ENCODE assay signal across 1 cellular context in the genomic region with DNA sequence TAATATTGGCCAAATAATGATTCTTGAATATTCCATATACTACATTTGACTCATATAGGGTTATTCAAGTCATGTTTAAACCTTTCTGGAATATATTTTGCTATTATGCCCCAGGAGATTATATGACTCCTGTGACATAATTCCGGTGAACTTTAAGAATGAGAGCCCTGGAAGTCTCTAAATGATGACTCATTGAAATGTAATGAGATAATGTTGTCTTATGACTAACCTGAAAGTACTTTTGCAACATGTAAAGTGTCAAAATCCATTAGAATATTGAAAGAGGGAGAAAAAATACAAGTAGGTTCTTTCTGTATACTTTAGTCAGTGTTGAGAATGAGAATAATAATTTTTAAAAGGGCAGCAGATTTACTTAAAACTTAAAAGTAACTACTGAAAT.
TF ChIP-seq lines count a peak whose summit lies in the region.

No MANE protein-coding gene starts in this region.

TF ChIP-seq in K562, 482 proteins besides CTCF, POLR2A, EP300 and RAD21 (continued from another document and continues in another):
- TF ChIP-seq, protein P1, sequence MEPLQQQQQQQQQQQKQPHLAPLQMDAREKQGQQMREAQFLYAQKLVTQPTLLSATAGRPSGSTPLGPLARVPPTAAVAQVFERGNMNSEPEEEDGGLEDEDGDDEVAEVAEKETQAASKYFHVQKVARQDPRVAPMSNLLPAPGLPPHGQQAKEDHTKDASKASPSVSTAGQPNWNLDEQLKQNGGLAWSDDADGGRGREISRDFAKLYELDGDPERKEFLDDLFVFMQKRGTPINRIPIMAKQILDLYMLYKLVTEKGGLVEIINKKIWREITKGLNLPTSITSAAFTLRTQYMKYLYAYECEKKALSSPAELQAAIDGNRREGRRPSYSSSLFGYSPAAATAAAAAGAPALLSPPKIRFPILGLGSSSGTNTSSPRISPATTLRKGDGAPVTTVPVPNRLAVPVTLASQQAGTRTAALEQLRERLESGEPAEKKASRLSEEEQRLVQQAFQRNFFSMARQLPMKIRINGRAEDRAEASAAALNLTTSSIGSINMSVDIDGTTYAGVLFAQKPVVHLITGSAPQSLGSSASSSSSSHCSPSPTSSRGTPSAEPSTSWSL (CRISPR knock-in tag; IDR thresholded peaks at IDR 0.05; ENCODE audit: borderline replicate concordance), result no peak
- TF ChIP-seq JUNB (CRISPR knock-in tag; conservative IDR thresholded peaks at IDR 0.05), result peak; percentile 76
- TF ChIP-seq ZNF589 (CRISPR knock-in tag; IDR thresholded peaks at IDR 0.05; ENCODE audit: low read depth), result peak; percentile 62; the same call in 1 of the 2 replicates
- TF ChIP-seq TOE1 (IDR thresholded peaks at IDR 0.05; ENCODE audit: borderline replicate concordance), result 0 out of 2 replicates have a peak, but pooled peaks have one; percentile 23
- no peak for TF ChIP-seq TOE1 (CRISPR knock-in tag; IDR thresholded peaks at IDR 0.05; ENCODE audit: borderline replicate concordance, low read depth)
- no peak for TF ChIP-seq NFIC (IDR thresholded peaks at IDR 0.05)
- TF ChIP-seq ETV1 (tag; conservative IDR thresholded peaks at IDR 0.05; ENCODE audit: low read depth), result no peak
- no peak for TF ChIP-seq BCOR (IDR thresholded peaks at IDR 0.05)
- peak; percentile 50 for TF ChIP-seq CEBPB (tag; IDR thresholded peaks at IDR 0.05)
- TF ChIP-seq NFE2 (IDR thresholded peaks at IDR 0.05; ENCODE audit: low read depth), result peak; percentile 69
- TF ChIP-seq ZBED1 (IDR thresholded peaks at IDR 0.05), result no peak
- TF ChIP-seq, protein P2, sequence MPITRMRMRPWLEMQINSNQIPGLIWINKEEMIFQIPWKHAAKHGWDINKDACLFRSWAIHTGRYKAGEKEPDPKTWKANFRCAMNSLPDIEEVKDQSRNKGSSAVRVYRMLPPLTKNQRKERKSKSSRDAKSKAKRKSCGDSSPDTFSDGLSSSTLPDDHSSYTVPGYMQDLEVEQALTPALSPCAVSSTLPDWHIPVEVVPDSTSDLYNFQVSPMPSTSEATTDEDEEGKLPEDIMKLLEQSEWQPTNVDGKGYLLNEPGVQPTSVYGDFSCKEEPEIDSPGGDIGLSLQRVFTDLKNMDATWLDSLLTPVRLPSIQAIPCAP (CRISPR knock-in tag; IDR thresholded peaks at IDR 0.05; ENCODE audit: borderline replicate concordance), result no peak
- TF ChIP-seq DNMT1 (IDR thresholded peaks at IDR 0.05), result no peak
- TF ChIP-seq SMARCE1 (IDR thresholded peaks at IDR 0.05), result peak; percentile 81
- no peak for TF ChIP-seq CTBP1 (IDR thresholded peaks at IDR 0.05; ENCODE audit: borderline replicate concordance)
- TF ChIP-seq DPF2 (IDR thresholded peaks at IDR 0.05), result peak; percentile 84
- no peak for TF ChIP-seq XRCC4 (IDR thresholded peaks at IDR 0.05; ENCODE audit: extremely low read depth, insufficient read depth, insufficient read length)
- TF ChIP-seq NCOA4 (IDR thresholded peaks at IDR 0.05; ENCODE audit: partially characterized antibody), result no peak
- peak in 1 of 2 experiments; percentile 19 for TF ChIP-seq AFF1 (IDR thresholded peaks at IDR 0.05; ENCODE audit: low read depth in 1 of 2, partially characterized antibody in 2 of 2)
- TF ChIP-seq, protein P3, sequence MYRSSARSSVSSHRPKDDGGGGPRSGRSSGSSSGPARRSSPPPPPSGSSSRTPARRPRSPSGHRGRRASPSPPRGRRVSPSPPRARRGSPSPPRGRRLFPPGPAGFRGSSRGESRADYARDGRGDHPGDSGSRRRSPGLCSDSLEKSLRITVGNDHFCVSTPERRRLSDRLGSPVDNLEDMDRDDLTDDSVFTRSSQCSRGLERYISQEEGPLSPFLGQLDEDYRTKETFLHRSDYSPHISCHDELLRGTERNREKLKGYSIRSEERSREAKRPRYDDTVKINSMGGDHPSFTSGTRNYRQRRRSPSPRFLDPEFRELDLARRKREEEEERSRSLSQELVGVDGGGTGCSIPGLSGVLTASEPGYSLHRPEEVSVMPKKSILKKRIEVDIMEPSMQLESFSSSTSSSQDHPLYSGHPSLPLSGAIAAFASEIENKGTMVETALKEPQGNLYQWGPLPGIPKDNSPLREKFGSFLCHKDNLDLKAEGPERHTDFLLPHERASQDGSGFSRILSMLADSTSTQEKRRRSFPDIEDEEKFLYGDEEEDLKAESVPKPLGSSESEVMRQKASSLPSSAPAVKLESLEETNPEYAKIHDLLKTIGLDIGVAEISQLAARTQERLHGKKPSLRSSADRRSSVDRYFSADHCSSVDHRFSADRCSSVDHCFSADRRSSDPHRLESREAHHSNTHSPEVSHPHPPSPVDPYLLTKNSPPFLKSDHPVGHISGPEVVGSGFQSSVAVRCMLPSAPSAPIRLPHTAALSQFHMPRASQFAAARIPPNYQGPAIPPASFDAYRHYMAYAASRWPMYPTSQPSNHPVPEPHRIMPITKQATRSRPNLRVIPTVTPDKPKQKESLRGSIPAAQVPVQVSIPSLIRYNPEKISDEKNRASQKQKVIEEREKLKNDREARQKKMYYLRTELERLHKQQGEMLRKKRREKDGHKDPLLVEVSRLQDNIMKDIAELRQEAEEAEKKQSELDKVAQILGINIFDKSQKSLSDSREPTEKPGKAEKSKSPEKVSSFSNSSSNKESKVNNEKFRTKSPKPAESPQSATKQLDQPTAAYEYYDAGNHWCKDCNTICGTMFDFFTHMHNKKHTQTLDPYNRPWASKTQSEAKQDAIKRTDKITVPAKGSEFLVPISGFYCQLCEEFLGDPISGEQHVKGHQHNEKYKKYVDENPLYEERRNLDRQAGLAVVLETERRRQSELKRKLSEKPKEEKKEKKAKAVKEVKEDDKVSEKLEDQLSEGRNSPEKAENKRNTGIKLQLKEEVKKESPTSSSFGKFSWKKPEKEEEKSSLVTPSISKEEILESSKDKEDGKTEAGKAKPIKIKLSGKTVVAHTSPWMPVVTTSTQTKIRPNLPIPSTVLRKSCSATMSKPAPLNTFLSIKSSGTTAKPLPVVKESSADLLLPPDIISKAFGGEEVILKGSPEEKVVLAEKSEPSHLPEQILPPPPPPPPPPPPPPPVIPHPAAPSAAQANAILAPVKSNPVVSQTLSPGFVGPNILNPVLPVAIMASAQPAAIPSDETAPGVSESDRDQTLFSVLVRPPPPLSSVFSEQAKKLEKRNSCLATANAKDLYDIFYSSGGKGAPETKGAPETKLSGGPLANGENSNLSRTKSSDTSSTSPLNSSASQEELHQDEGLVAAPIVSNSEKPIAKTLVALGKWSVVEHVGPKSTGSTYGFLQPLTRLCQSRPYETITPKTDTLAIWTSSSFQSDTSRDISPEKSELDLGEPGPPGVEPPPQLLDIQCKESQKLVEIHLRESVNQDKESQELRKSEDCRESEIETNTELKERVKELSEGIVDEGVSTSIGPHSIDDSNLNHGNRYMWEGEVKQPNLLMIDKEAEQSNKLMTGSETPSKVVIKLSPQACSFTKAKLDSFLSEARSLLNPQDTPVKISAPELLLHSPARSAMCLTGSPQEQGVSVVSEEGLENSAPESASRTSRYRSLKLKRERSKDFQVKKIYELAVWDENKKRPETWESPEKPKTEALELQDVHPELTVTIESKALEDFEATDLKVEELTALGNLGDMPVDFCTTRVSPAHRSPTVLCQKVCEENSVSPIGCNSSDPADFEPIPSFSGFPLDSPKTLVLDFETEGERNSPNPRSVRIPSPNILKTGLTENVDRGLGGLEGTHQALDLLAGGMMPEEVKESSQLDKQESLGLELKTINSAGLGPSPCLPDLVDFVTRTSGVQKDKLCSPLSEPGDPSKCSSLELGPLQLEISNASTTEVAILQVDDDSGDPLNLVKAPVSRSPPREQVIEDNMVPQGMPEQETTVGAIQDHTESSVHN (IDR thresholded peaks at IDR 0.05; ENCODE audit: borderline replicate concordance in 1 of 2, low read depth in 1 of 2), result no peak
- TF ChIP-seq, protein P4, sequence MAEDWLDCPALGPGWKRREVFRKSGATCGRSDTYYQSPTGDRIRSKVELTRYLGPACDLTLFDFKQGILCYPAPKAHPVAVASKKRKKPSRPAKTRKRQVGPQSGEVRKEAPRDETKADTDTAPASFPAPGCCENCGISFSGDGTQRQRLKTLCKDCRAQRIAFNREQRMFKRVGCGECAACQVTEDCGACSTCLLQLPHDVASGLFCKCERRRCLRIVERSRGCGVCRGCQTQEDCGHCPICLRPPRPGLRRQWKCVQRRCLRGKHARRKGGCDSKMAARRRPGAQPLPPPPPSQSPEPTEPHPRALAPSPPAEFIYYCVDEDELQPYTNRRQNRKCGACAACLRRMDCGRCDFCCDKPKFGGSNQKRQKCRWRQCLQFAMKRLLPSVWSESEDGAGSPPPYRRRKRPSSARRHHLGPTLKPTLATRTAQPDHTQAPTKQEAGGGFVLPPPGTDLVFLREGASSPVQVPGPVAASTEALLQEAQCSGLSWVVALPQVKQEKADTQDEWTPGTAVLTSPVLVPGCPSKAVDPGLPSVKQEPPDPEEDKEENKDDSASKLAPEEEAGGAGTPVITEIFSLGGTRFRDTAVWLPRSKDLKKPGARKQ (CRISPR knock-in tag; IDR thresholded peaks at IDR 0.05), result no peak
- TF ChIP-seq GATAD2B (IDR thresholded peaks at IDR 0.05; ENCODE audit: borderline replicate concordance), result peak; percentile 14; the same call in 1 of the 2 replicates
- TF ChIP-seq CHAMP1 (IDR thresholded peaks at IDR 0.05), result 0 out of 2 replicates have a peak, but pooled peaks have one; percentile 49
- no peak for TF ChIP-seq RBM39 (optimal IDR thresholded peaks at IDR 0.05; ENCODE audit: low read depth, low read length)
- TF ChIP-seq IFI16 (CRISPR knock-in tag; IDR thresholded peaks at IDR 0.05), result no peak
- 0 out of 2 replicates have a peak, but pooled peaks have one; percentile 69 for TF ChIP-seq SMARCC2 (IDR thresholded peaks at IDR 0.05; ENCODE audit: low read depth)
- no peak for TF ChIP-seq NEUROD1 (IDR thresholded peaks at IDR 0.05; ENCODE audit: borderline replicate concordance, low read depth, low read length, partially characterized antibody)
- TF ChIP-seq GABPA (tag; conservative IDR thresholded peaks at IDR 0.05; ENCODE audit: low read depth), result 0 out of 2 replicates have a peak, but pooled peaks have one; percentile 13
- no peak for TF ChIP-seq SMAD1 (IDR thresholded peaks at IDR 0.05; ENCODE audit: low read depth, low read length, partially characterized antibody)
- no peak for TF ChIP-seq ZNF347 (CRISPR knock-in tag; IDR thresholded peaks at IDR 0.05; ENCODE audit: low read depth)
- peak; percentile 72 for TF ChIP-seq MAFK (IDR thresholded peaks at IDR 0.05; ENCODE audit: low read length)
- TF ChIP-seq MAFG (tag; conservative IDR thresholded peaks at IDR 0.05), result peak; percentile 92
- TF ChIP-seq C11orf30 (IDR thresholded peaks at IDR 0.05; ENCODE audit: low read depth), result peak; percentile 97
- TF ChIP-seq MAFF (IDR thresholded peaks at IDR 0.05; ENCODE audit: low read length), result peak; percentile 82
- no peak for TF ChIP-seq ZNF696 (CRISPR knock-in tag; conservative IDR thresholded peaks at IDR 0.05)
- TF ChIP-seq BRCA1 (IDR thresholded peaks at IDR 0.05), result no peak
- no peak for TF ChIP-seq BRCA1 (CRISPR knock-in tag; IDR thresholded peaks at IDR 0.05)
- TF ChIP-seq GABPB1 (CRISPR knock-in tag; IDR thresholded peaks at IDR 0.05), result no peak
- TF ChIP-seq JUND (IDR thresholded peaks at IDR 0.05; ENCODE audit: borderline replicate concordance, low read depth, low read length), result peak; percentile 92
- peak; percentile 91 for TF ChIP-seq JUND (tag; IDR thresholded peaks at IDR 0.05; ENCODE audit: borderline replicate concordance, low read depth, low read length)
- no peak for TF ChIP-seq ZNF436 (CRISPR knock-in tag; IDR thresholded peaks at IDR 0.05)
- no peak for TF ChIP-seq ZNF184 (CRISPR knock-in tag; IDR thresholded peaks at IDR 0.05)
- TF ChIP-seq, protein P5, sequence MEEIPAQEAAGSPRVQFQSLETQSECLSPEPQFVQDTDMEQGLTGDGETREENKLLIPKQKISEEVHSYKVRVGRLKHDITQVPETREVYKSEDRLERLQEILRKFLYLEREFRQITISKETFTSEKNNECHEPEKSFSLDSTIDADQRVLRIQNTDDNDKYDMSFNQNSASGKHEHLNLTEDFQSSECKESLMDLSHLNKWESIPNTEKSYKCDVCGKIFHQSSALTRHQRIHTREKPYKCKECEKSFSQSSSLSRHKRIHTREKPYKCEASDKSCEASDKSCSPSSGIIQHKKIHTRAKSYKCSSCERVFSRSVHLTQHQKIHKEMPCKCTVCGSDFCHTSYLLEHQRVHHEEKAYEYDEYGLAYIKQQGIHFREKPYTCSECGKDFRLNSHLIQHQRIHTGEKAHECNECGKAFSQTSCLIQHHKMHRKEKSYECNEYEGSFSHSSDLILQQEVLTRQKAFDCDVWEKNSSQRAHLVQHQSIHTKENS (CRISPR knock-in tag; IDR thresholded peaks at IDR 0.05), result no peak
- no peak for TF ChIP-seq ZNF24 (IDR thresholded peaks at IDR 0.05)
